In the genomic region with DNA sequence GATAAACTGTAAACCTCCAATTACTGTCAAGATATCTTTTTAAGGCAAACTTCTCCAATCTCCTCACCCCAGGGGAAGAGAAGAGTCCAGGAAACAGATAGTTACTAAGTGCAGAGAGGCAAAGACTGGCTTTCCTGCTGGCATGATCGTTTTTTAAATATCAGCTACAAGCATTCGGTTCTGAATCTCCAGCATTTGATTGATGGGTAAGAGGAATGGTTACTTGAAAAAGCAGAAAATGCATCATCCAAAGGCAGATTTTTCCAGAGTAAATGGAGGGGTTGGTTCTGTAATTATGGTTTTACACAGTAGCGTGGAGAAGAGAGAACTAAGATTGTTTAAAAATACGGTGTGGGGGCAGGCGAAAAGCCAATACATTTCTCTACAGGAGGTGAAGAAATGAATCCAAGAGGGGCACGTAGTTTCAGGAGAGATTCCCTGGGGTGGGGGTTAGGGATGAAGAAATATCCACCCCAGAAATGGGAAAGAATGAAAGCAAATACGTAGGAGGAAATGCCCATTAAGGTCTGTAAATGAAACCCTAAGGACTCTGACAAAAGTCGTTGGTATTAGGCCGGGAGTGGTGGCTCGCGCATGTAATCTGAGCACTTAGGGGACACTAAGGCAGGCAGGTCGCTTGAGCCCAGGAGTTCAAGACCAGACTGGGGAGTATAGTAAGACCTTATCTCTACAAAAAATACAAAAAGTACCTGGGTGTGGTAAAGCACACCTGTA, we compare ENCODE assay signal across 19 cellular contexts.
DNase-seq lines count a peak whose midpoint lies in the region; ATAC-seq, FAIRE-seq and TF ChIP-seq lines count a peak whose summit lies in the region.
"Had no signal": no experiment of that assay in that cellular context is flagged by ENCODE, and none has a peak within 500 bp of the region (broad histone marks: within the 10 kb centered on the region; RNA-seq: fewer than 3 reads in every experiment).

No MANE protein-coding gene starts in this region.

- ATAC-seq in HCT116 (no peak; the same call in 1 of the 2 replicates), K562 (peak; percentile 66), HG03520 (IDR thresholded peaks at IDR 0.05; ENCODE audit: unreplicated experiment) (no peak)
- ATAC-seq: HepG2 had no signal

- in situ Hi-C loops in K562 (cut with MboI): loop anchor here (25.0 kb wide), 1 partner anchor 315 kb away; no protein-coding TSS in a partner anchor

- BruUV-seq in HCT116 (replicated peaks; lab: Mats Ljungman, UMichigan) (no TSS peak), K562 (replicated peaks; lab: Mats Ljungman, UMichigan) (TSS peak; percentile 74)

- RAD21 ChIA-PET in HCT116 (lab: Charles Lee; ENCODE audit: low non-redundant PET in 1 of 2, low total read pairs in 2 of 2, uncharacterized antibody in 2 of 2, unreplicated experiment in 2 of 2): no interaction called here

- no peaks in the 10 kb centered on the region for H3K9me3 ChIP-seq in BE2C
- no peaks in the 10 kb centered on the region for H3K9me3 ChIP-seq in HCT116 (ENCODE audit: control insufficient read depth in 1 of 2, insufficient read depth in 1 of 2, low read depth in 1 of 2, low read length in 2 of 2)
- no peaks in the 10 kb centered on the region; the same call in 1 of the 2 replicates for H3K9me3 ChIP-seq in K562 (replicated peaks; ENCODE audit: control insufficient read depth, insufficient read depth, low read depth, low read length)

- H3K4me2 ChIP-seq in HCT116 (ENCODE audit: low read length) (peak overlapping the region; percentile 56), K562 (ENCODE audit: insufficient read depth, low read length) (peak overlapping the region; percentile 72)

- no peak for TF ChIP-seq EP300 in K562 (IDR thresholded peaks at IDR 0.05; ENCODE audit: low read length)

- H3K79me2 ChIP-seq in HCT116 (ENCODE audit: insufficient read depth, low read length) (no peaks in the 10 kb centered on the region), K562 (ENCODE audit: control insufficient read depth, insufficient read depth, low read length) (no peaks in the 10 kb centered on the region)

- intact Hi-C loops in HCT116 (cut with micrococcal nuclease): no loop called here
- intact Hi-C loops in K562 (cut with micrococcal nuclease): loop anchor here (2.0 to 5.0 kb wide), 2 partner anchors 20 to 65 kb away; no protein-coding TSS in a partner anchor
- intact Hi-C loops in posterior vena cava (cut with DNase I): no loop called here
- intact Hi-C loops in posterior cingulate gyrus (cut with DNase I): no loop called here

- H3K9ac ChIP-seq in HCT116 (ENCODE audit: low read length): peak overlapping the region; percentile 21; the same call in 1 of the 2 replicates
- H3K9ac ChIP-seq in K562 (ENCODE audit: insufficient read depth in 1 of 2, low read depth in 2 of 2, low read length in 2 of 2): peak overlapping the region; percentile 70 to 73; a peak in 3 of 4 replicates

- no peaks in the 10 kb centered on the region for H3K27me3 ChIP-seq in BE2C
- no peaks in the 10 kb centered on the region for H3K27me3 ChIP-seq in HCT116 (ENCODE audit: insufficient read depth, low read length)
- no peaks in the 10 kb centered on the region for H3K27me3 ChIP-seq in K562 (ENCODE audit: control insufficient read depth in 2 of 2, insufficient read depth in 2 of 2, low read length in 2 of 2)
- H3K27me3 ChIP-seq: Peyer's patch had no signal

- no peaks in the 10 kb centered on the region for H3K9me2 ChIP-seq in HCT116 (ENCODE audit: insufficient read depth)

- H2AFZ ChIP-seq in HCT116 (ENCODE audit: low read depth, low read length, poor library complexity, severe bottlenecking) (no peak overlapping the region), K562 (ENCODE audit: low read depth, low read length) (peak overlapping the region; percentile 88)

- DNase-seq in BE2C: no peak
- DNase-seq in HCT116 (ENCODE audit: low read depth, low spot score): no peak
- DNase-seq in K562 (ENCODE audit: extremely low read depth in 1 of 4, low spot score in 3 of 4): no peak
- peak; percentile 66 for DNase-seq in posterior vena cava (ENCODE audit: low spot score)
- no peak for DNase-seq in posterior cingulate gyrus
- no peak for DNase-seq in coronary artery (ENCODE audit: low spot score)
- DNase-seq: HFFc6, KBM-7, NCI-H1105, NCI-H2029 treated with DMSO at 0.1 percent for 48 hours, NCI-H510A treated with DMSO at 0.1 percent for 48 hours, NCI-H774, Peyer's patch had no signal

- TF ChIP-seq RAD21 in HCT116 (IDR thresholded peaks at IDR 0.05; ENCODE audit: low read depth): no peak
- no peak for TF ChIP-seq RAD21 in K562 (CRISPR knock-in tag; conservative IDR thresholded peaks at IDR 0.05 in 1 of 2, IDR thresholded peaks at IDR 0.05 in 1 of 2)

- CTCF ChIA-PET in HCT116 (lab: Charles Lee) (no interaction called here), K562 (lab: Yijun Ruan, JAX; ENCODE audit: low intra/inter-chr PET ratio) (no interaction called here)

- no peaks in the 10 kb centered on the region for H3K9me1 ChIP-seq in K562 (ENCODE audit: control insufficient read depth, insufficient read depth, low read length)

- no peak for TF ChIP-seq CTCF in BE2C (IDR thresholded peaks at IDR 0.05; ENCODE audit: low read depth, low read length)
- no peak for TF ChIP-seq CTCF in HCT116 (IDR thresholded peaks at IDR 0.05 in 2 of 3, conservative IDR thresholded peaks at IDR 0.05 in 1 of 3; ENCODE audit: borderline replicate concordance in 1 of 3, insufficient read depth in 1 of 3, low read depth in 2 of 3, low read length in 2 of 3)
- TF ChIP-seq CTCF in K562 (IDR thresholded peaks at IDR 0.05 in 2 of 3, conservative IDR thresholded peaks at IDR 0.05 in 1 of 3; ENCODE audit: insufficient read depth in 2 of 3, low read depth in 1 of 3, low read length in 3 of 3): no peak
- TF ChIP-seq CTCF in coronary artery (IDR thresholded peaks at IDR 0.05): no peak

- peak overlapping the region; percentile 51 for H3K4me3 ChIP-seq in BE2C (ENCODE audit: low read depth, low read length)
- H3K4me3 ChIP-seq in HCT116 (replicated peaks in 1 of 2; ENCODE audit: low read depth in 1 of 2, low read length in 2 of 2): peak overlapping the region; percentile 16 to 22
- peak overlapping the region; percentile 14; the same call in 1 of the 2 replicates for H3K4me3 ChIP-seq in K562
- no peak overlapping the region for H3K4me3 ChIP-seq in coronary artery
- H3K4me3 ChIP-seq: Peyer's patch had no signal

- 10% methylated on average over 12 of the region's 12 CpGs for WGBS in K562 (ENCODE audit: insufficient coverage, low coverage, missing lambda C conversion rate)

- POLR2A ChIA-PET in HCT116 (lab: Charles Lee) (no interaction called here), K562 (lab: Yijun Ruan, JAX) (no interaction called here)

- peak overlapping the region; percentile 76 for H3K27ac ChIP-seq in HCT116 (ENCODE audit: low read depth, low read length)
- H3K27ac ChIP-seq in K562 (ENCODE audit: extremely low read depth, low read depth, low read length): peak overlapping the region; percentile 83
- H3K27ac ChIP-seq in coronary artery: no peak overlapping the region
- H3K27ac ChIP-seq: C4-2B, HL-60, Peyer's patch had no signal

- H4K20me1 ChIP-seq in HCT116 (ENCODE audit: insufficient read depth) (no peaks in the 10 kb centered on the region), K562 (replicated peaks; ENCODE audit: control insufficient read depth, insufficient read depth, low read length) (no peaks in the 10 kb centered on the region)

- TF ChIP-seq POLR2A in HCT116 (IDR thresholded peaks at IDR 0.05; ENCODE audit: borderline replicate concordance, extremely low read depth, insufficient read depth, insufficient read length) (no peak), K562 (conservative IDR thresholded peaks at IDR 0.05) (no peak)

- FAIRE-seq in K562 (lab: Jason Lieb, UNC): no peak
- FAIRE-seq: G401.6, GM18507, HepG2 had no signal

- no peaks in the 10 kb centered on the region for H3K4me1 ChIP-seq in BE2C
- peaks cover 8 to 14% of the 10 kb centered on the region in 2 experiments; a peak in 3 of 4 replicates for H3K4me1 ChIP-seq in HCT116 (ENCODE audit: control insufficient read depth in 1 of 2, insufficient read depth in 2 of 2, low read length in 2 of 2)
- peaks cover 6% of the 10 kb centered on the region in 2 experiments; a peak in 3 of 5 replicates for H3K4me1 ChIP-seq in K562 (replicated peaks in 1 of 2; ENCODE audit: control insufficient read depth in 2 of 2, insufficient read depth in 2 of 2, low read length in 2 of 2)
- H3K4me1 ChIP-seq: Peyer's patch had no signal

- H3K36me3 ChIP-seq in BE2C: no peaks in the 10 kb centered on the region
- H3K36me3 ChIP-seq in HCT116 (ENCODE audit: control insufficient read depth in 1 of 2, insufficient read depth in 2 of 2, low read length in 2 of 2): no peaks in the 10 kb centered on the region
- H3K36me3 ChIP-seq in K562 (ENCODE audit: control insufficient read depth, insufficient read depth, low read length): no peaks in the 10 kb centered on the region
- H3K36me3 ChIP-seq: Peyer's patch had no signal

TF ChIP-seq in HCT116, 20 proteins besides CTCF, POLR2A, EP300 and RAD21 (continues in another document):
- TF ChIP-seq SRF (IDR thresholded peaks at IDR 0.05; ENCODE audit: low read depth) (no peak), EGR1 (IDR thresholded peaks at IDR 0.05; ENCODE audit: low read depth) (no peak)

TF ChIP-seq in K562, 482 proteins besides CTCF, POLR2A, EP300 and RAD21 (continues in another document):
- TF ChIP-seq BCOR (IDR thresholded peaks at IDR 0.05) (peak; percentile 43), POU5F1 (IDR thresholded peaks at IDR 0.05; ENCODE audit: borderline replicate concordance, low read depth, low read length, partially characterized antibody) (no peak), SOX6 (IDR thresholded peaks at IDR 0.05) (no peak), TRIM28 (IDR thresholded peaks at IDR 0.05) (0 out of 2 replicates have a peak, but pooled peaks have one; percentile 47), CHD1 (IDR thresholded peaks at IDR 0.05; ENCODE audit: low read length) (no peak), ZSCAN32 (CRISPR knock-in tag; IDR thresholded peaks at IDR 0.05) (no peak)
- TF ChIP-seq, protein P1, sequence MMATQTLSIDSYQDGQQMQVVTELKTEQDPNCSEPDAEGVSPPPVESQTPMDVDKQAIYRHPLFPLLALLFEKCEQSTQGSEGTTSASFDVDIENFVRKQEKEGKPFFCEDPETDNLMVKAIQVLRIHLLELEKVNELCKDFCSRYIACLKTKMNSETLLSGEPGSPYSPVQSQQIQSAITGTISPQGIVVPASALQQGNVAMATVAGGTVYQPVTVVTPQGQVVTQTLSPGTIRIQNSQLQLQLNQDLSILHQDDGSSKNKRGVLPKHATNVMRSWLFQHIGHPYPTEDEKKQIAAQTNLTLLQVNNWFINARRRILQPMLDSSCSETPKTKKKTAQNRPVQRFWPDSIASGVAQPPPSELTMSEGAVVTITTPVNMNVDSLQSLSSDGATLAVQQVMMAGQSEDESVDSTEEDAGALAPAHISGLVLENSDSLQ (IDR thresholded peaks at IDR 0.05): 0 out of 2 replicates have a peak, but pooled peaks have one; percentile 33

Comparison
In these comparisons a context has a peak if more than half of its experiments do, and no peak if none do; other contexts are left out.
1. H3K27ac ChIP-seq: peak in HCT116 (single experiment) and K562 (single experiment); none in coronary artery (0 of 2).